ENCODE assay signal across 1 cellular context in the genomic region with DNA sequence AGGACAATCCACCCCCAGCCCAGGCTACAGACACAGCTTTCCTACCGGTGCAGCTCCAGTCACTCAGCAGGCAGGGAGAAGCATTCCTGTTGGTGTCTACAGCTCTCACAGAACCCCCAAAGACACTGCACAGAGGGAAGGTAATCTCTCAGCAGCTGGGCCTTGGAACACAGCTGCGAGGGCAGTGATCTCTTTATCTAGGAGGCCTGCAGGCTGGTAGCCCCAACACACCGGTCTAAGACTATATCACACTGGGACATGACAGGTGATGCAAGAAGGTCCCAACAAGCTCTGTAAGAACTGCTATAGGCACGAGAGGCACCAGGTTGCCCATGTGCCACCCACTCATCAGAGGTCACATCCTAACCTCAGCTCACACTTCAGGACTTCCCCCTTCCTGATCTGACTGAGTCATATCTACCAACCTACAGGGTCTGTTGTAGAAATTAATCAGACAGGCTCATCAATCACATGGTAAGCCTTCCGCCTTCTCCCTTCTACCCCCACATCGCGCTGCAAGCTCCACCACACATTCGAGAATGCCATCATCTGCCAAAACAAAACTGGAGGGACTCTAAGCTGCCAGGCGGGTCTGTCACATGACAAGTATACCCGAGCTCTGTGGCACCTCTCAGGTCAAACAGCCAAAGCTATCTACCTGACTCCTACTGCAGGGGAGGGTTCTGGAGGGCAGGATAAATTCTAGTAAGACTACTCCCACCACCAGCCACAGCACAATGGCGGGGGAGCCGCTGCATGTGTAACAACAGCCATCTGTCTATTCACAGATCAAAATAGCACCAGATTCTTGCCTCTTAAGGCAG.
TF ChIP-seq lines count a peak whose summit lies in the region.

No MANE protein-coding gene starts in this region.

TF ChIP-seq in GM23338, 12 proteins besides CTCF, POLR2A, EP300 and RAD21 (continued from another document):
- TF ChIP-seq, protein P1, sequence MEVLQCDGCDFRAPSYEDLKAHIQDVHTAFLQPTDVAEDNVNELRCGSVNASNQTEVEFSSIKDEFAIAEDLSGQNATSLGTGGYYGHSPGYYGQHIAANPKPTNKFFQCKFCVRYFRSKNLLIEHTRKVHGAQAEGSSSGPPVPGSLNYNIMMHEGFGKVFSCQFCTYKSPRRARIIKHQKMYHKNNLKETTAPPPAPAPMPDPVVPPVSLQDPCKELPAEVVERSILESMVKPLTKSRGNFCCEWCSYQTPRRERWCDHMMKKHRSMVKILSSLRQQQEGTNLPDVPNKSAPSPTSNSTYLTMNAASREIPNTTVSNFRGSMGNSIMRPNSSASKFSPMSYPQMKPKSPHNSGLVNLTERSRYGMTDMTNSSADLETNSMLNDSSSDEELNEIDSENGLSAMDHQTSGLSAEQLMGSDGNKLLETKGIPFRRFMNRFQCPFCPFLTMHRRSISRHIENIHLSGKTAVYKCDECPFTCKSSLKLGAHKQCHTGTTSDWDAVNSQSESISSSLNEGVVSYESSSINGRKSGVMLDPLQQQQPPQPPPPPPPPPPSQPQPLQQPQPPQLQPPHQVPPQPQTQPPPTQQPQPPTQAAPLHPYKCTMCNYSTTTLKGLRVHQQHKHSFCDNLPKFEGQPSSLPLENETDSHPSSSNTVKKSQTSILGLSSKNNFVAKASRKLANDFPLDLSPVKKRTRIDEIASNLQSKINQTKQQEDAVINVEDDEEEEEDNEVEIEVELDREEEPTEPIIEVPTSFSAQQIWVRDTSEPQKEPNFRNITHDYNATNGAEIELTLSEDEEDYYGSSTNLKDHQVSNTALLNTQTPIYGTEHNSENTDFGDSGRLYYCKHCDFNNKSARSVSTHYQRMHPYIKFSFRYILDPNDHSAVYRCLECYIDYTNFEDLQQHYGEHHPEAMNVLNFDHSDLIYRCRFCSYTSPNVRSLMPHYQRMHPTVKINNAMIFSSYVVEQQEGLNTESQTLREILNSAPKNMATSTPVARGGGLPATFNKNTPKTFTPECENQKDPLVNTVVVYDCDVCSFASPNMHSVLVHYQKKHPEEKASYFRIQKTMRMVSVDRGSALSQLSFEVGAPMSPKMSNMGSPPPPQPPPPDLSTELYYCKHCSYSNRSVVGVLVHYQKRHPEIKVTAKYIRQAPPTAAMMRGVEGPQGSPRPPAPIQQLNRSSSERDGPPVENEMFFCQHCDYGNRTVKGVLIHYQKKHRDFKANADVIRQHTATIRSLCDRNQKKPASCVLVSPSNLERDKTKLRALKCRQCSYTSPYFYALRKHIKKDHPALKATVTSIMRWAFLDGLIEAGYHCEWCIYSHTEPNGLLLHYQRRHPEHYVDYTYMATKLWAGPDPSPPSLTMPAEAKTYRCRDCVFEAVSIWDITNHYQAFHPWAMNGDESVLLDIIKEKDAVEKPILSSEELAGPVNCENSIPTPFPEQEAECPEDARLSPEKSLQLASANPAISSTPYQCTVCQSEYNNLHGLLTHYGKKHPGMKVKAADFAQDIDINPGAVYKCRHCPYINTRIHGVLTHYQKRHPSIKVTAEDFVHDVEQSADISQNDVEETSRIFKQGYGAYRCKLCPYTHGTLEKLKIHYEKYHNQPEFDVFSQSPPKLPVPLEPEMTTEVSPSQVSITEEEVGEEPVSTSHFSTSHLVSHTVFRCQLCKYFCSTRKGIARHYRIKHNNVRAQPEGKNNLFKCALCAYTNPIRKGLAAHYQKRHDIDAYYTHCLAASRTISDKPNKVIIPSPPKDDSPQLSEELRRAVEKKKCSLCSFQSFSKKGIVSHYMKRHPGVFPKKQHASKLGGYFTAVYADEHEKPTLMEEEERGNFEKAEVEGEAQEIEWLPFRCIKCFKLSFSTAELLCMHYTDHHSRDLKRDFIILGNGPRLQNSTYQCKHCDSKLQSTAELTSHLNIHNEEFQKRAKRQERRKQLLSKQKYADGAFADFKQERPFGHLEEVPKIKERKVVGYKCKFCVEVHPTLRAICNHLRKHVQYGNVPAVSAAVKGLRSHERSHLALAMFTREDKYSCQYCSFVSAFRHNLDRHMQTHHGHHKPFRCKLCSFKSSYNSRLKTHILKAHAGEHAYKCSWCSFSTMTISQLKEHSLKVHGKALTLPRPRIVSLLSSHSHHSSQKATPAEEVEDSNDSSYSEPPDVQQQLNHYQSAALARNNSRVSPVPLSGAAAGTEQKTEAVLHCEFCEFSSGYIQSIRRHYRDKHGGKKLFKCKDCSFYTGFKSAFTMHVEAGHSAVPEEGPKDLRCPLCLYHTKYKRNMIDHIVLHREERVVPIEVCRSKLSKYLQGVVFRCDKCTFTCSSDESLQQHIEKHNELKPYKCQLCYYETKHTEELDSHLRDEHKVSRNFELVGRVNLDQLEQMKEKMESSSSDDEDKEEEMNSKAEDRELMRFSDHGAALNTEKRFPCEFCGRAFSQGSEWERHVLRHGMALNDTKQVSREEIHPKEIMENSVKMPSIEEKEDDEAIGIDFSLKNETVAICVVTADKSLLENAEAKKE (CRISPR knock-in tag; IDR thresholded peaks at IDR 0.05), result no peak
- TF ChIP-seq EZH2phosphoT487 (IDR thresholded peaks at IDR 0.05; ENCODE audit: unreplicated experiment) (no peak), STAT1 (IDR thresholded peaks at IDR 0.05; ENCODE audit: unreplicated experiment) (no peak), ZNF114 (CRISPR knock-in tag; IDR thresholded peaks at IDR 0.05) (no peak), POLR2AphosphoS5 (IDR thresholded peaks at IDR 0.05; ENCODE audit: low read depth) (no peak), JUNB (IDR thresholded peaks at IDR 0.05; ENCODE audit: unreplicated experiment) (no peak)
